In the genomic region with DNA sequence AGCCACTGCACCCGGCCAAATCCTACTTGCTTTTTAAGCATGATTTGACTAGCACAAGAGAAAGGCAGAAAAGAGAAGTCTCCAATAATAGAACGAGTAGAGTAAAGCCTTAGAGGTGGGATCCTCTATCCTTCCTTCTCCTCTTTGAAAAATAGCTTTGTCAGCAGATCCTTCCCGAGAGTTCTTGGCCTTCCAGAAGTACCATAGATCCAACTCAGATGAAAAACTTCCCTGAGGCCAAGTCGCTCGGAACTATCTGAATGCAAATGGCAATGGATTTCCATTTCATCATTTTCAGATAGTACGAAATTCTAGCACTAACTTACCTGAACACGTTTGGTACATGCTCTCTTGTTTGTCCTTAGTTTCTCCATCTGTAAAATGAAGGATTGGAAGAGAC, we compare ENCODE assay signal across 2 cellular contexts.
TF ChIP-seq lines count a peak whose summit lies in the region.

No MANE protein-coding gene starts in this region.

TF ChIP-seq in HepG2, 621 proteins besides CTCF, POLR2A, EP300 and RAD21:
- TF ChIP-seq PRPF4 (IDR thresholded peaks at IDR 0.05; ENCODE audit: low read depth, low read length, poor library complexity, severe bottlenecking) (no peak), ZKSCAN5 (CRISPR knock-in tag; IDR thresholded peaks at IDR 0.05) (no peak), ZNF382 (CRISPR knock-in tag; IDR thresholded peaks at IDR 0.05; ENCODE audit: borderline replicate concordance) (no peak), MAFF (IDR thresholded peaks at IDR 0.05; ENCODE audit: low read depth, low read length) (peak; percentile 89), ZNF883 (CRISPR knock-in tag; IDR thresholded peaks at IDR 0.05; ENCODE audit: not compliant biosample characterization) (no peak), HOXA7 (CRISPR knock-in tag; IDR thresholded peaks at IDR 0.05) (no peak), MAFK (conservative IDR thresholded peaks at IDR 0.05 in 1 of 2, IDR thresholded peaks at IDR 0.05 in 1 of 2; ENCODE audit: low read length in 2 of 2) (peak; percentile 89 to 94), U2AF1 (optimal IDR thresholded peaks at IDR 0.05; ENCODE audit: low read depth, low read length) (no peak), ZNF549 (CRISPR knock-in tag; IDR thresholded peaks at IDR 0.05) (no peak), RXRA (CRISPR knock-in tag; IDR thresholded peaks at IDR 0.05) (no peak), ADNP (CRISPR knock-in tag; IDR thresholded peaks at IDR 0.05) (no peak), ZNF251 (CRISPR knock-in tag; IDR thresholded peaks at IDR 0.05) (no peak)
- TF ChIP-seq, protein P1, sequence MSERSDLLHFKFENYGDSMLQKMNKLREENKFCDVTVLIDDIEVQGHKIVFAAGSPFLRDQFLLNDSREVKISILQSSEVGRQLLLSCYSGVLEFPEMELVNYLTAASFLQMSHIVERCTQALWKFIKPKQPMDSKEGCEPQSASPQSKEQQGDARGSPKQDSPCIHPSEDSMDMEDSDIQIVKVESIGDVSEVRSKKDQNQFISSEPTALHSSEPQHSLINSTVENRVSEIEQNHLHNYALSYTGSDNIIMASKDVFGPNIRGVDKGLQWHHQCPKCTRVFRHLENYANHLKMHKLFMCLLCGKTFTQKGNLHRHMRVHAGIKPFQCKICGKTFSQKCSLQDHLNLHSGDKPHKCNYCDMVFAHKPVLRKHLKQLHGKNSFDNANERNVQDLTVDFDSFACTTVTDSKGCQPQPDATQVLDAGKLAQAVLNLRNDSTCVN (CRISPR knock-in tag; IDR thresholded peaks at IDR 0.05; ENCODE audit: borderline replicate concordance): no peak
TF ChIP-seq in HepG2: peak in this region for 2.

TF ChIP-seq in H1, 55 proteins besides CTCF, POLR2A, EP300 and RAD21:
- TF ChIP-seq, protein P2, sequence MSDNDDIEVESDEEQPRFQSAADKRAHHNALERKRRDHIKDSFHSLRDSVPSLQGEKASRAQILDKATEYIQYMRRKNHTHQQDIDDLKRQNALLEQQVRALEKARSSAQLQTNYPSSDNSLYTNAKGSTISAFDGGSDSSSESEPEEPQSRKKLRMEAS (IDR thresholded peaks at IDR 0.05): no peak
- TF ChIP-seq MAFK (IDR thresholded peaks at IDR 0.05; ENCODE audit: low read depth, low read length) (peak; percentile 56; the same call in 1 of the 2 replicates), HDAC2 (IDR thresholded peaks at IDR 0.05; ENCODE audit: borderline replicate concordance in 1 of 2, low read depth in 2 of 2, low read length in 2 of 2) (no peak), RFX5 (IDR thresholded peaks at IDR 0.05; ENCODE audit: borderline replicate concordance, low read depth, low read length) (no peak)
